Comparison of ENCODE assay signal across 20 cellular contexts in the genomic region with DNA sequence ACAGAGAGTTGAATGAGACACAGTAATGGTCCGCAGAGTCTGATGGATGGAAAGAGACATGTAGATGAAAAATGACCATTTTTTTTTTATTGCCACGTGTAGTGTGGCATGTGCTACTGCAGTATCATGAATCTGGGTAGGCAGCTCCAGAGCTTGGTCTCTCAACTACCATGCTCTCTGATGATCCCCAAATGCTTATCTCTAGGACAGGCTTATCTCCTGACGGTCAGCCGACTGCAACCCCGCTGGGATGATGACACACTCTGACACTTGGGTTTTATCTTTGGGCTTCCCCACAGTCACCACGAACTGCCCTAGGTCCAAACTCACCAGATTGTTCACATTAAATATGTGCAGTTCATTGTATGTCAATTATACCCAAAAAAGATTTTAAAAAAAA.
A peak's percentile ranks its signal among the peaks of the same experiment; 100 is the strongest.
DNase-seq lines count a peak whose midpoint lies in the region; ATAC-seq, FAIRE-seq and TF ChIP-seq lines count a peak whose summit lies in the region.
"Had no signal": no experiment of that assay in that cellular context is flagged by ENCODE, and none has a peak within 500 bp of the region (broad histone marks: within the 10 kb centered on the region; RNA-seq: fewer than 3 reads in every experiment).

No MANE protein-coding gene starts in this region.

- no peak for DNase-seq in right cardiac atrium
- DNase-seq in left ventricle myocardium superior: no peak
- no peak for DNase-seq in bronchial epithelial cell (ENCODE audit: low read depth)
- DNase-seq in iris pigment epithelial cell (ENCODE audit: low read depth): peak; percentile 4
- no peak for DNase-seq in putamen (ENCODE audit: low spot score)
- no peak for DNase-seq in H4 (ENCODE audit: low spot score)
- DNase-seq: CD4-positive, CD25-positive, alpha-beta regulatory T cell; DMS153; DND-41; GM23248; HFFc6; NCI-H1092; NCI-H1417 treated with DMSO at 0.1 percent for 48 hours; NCI-H1694 treated with DMSO at 0.1 percent for 48 hours; NCI-H2081; NCI-H2227 treated with DMSO at 0.1 percent for 48 hours; RPMI8226; SHP77 had no signal

- H3K27ac ChIP-seq in right cardiac atrium (ENCODE audit: low read length): no peak overlapping the region
- H3K27ac ChIP-seq: GM23248 had no signal

- no peaks in the 10 kb centered on the region for H3K9me3 ChIP-seq in right cardiac atrium (ENCODE audit: control insufficient read depth, low read length)
- H3K9me3 ChIP-seq: HAP-1 had no signal

- no peaks in the 10 kb centered on the region for H3K4me1 ChIP-seq in right cardiac atrium (ENCODE audit: control insufficient read depth, insufficient read depth, low read length)
- H3K4me1 ChIP-seq: HAP-1 had no signal

- 50% methylated on average over 6 of the region's 6 CpGs for WGBS in right cardiac atrium

- FAIRE-seq in bronchial epithelial cell (lab: Jason Lieb, UNC): peak; percentile 52

- H3K27me3 ChIP-seq in right cardiac atrium (ENCODE audit: control insufficient read depth, insufficient read depth) (no peaks in the 10 kb centered on the region), bronchial epithelial cell (ENCODE audit: control insufficient read depth, insufficient read depth, low read length) (no peaks in the 10 kb centered on the region)

- TF ChIP-seq CTCF in bronchial epithelial cell (IDR thresholded peaks at IDR 0.05; ENCODE audit: insufficient read depth, low read length, severe bottlenecking): no peak

- intact Hi-C loops in right cardiac atrium (cut with DNase I): no loop called here
- intact Hi-C loops in left ventricle myocardium superior (cut with micrococcal nuclease): no loop called here

- no peaks in the 10 kb centered on the region for H3K36me3 ChIP-seq in bronchial epithelial cell (ENCODE audit: control insufficient read depth, insufficient read depth, low read length)
- H3K36me3 ChIP-seq: HAP-1 had no signal

- ATAC-seq in right cardiac atrium (peak; percentile 29 to 32), left ventricle myocardium superior (no peak), GM21390 (IDR thresholded peaks at IDR 0.05; ENCODE audit: unreplicated experiment) (no peak)

- H3K4me3 ChIP-seq in right cardiac atrium (ENCODE audit: low read length) (no peak overlapping the region), bronchial epithelial cell (ENCODE audit: low read depth, low read length) (no peak overlapping the region)
- H3K4me3 ChIP-seq: GM23248, HAP-1 had no signal

Comparison
In these comparisons a context has a peak if more than half of its experiments do, and no peak if none do; other contexts are left out.
1. ATAC-seq: peak in right cardiac atrium (2 of 2); none in left ventricle myocardium superior (single experiment) and GM21390 (single experiment).